In the genomic region with DNA sequence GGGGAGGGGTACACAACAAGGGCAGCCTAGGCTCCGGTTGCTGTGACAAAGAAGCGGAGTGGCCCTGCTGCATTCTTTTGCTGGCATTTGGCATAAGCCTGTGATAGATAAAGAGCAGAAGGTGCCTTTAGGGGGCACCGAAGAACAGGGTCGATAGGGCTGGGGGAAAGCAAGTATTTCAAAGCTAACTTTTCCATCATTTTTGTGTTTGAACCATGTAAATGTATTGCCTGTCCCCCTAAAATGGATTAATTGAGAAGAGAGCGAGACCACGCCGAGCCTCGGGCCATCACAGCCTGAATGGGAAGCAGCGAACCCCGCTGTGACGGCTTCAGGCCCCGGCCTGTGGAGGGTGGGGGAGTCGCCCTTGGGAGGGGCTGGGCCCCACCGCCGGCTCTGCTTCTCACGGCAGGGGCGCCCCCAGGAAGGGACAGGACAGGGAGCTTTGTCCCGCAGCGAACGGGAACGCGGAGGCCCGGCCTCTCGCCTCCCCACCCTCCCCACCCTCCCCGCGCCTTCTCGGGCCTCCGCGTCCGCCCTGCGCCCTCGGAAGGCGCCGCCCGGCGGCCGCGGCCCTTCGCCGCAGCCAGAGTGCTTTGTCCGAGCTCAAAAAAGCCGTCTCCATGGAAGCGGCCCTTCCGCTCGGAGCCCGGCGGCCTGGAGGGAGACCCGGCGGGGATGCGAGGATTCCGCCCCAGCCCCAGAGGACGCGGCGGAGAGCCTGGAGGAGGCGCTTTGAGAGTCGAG, we compare ENCODE assay signal across 8 cellular contexts. TPM values are rescaled to one million over a fixed set of nuclear protein-coding genes. Genes with fewer than 3 reads are reported as not detected.
DNase-seq lines count a peak whose midpoint lies in the region; ATAC-seq, FAIRE-seq and TF ChIP-seq lines count a peak whose summit lies in the region.

No MANE protein-coding gene starts in this region.

- peaks cover 45 to 55% of the 10 kb centered on the region in 2 donors for H3K27me3 Mint-ChIP-seq in CD4-positive, alpha-beta memory T cell
- peaks cover 66% of the 10 kb centered on the region for H3K27me3 Mint-ChIP-seq in activated naive CD8-positive, alpha-beta T cell treated with anti-CD3 and anti-CD28 coated beads, Interleukin-2, amount 50 U/mL, for 24 hours

- CTCF ChIA-PET in CD4-positive, alpha-beta memory T cell (lab: Charles Lee; ENCODE audit: partially characterized antibody): no interaction called here

- H3K9me3 ChIP-seq in CD4-positive, alpha-beta memory T cell (ENCODE audit: control insufficient read depth in 1 of 2, low read length in 2 of 2): no peaks in the 10 kb centered on the region
- no peaks in the 10 kb centered on the region for H3K9me3 ChIP-seq in HUES64 (ENCODE audit: insufficient read depth, low read depth, low read length)

- no peaks in the 10 kb centered on the region for H3K36me3 Mint-ChIP-seq in CD4-positive, alpha-beta memory T cell
- no peaks in the 10 kb centered on the region for H3K36me3 Mint-ChIP-seq in activated naive CD8-positive, alpha-beta T cell treated with anti-CD3 and anti-CD28 coated beads, Interleukin-2, amount 50 U/mL, for 24 hours (ENCODE audit: low read depth)

- no peak overlapping the region for H3K27ac Mint-ChIP-seq in CD4-positive, alpha-beta memory T cell
- no peak overlapping the region for H3K27ac Mint-ChIP-seq in activated naive CD8-positive, alpha-beta T cell treated with anti-CD3 and anti-CD28 coated beads, Interleukin-2, amount 50 U/mL, for 24 hours

- no peaks in the 10 kb centered on the region for H3K36me3 ChIP-seq in CD4-positive, alpha-beta memory T cell (ENCODE audit: insufficient read depth, low read length)
- no peaks in the 10 kb centered on the region for H3K36me3 ChIP-seq in HUES64 (ENCODE audit: insufficient read depth, low read length)

- no peak overlapping the region for H3K4me3 ChIP-seq in CD4-positive, alpha-beta memory T cell (ENCODE audit: low read length in 2 of 2)
- H3K4me3 ChIP-seq in HUES64 (ENCODE audit: low read length): peak overlapping the region; percentile 64

- no peak for FAIRE-seq in GM12891 (lab: Jason Lieb, UNC)

- H3K9ac ChIP-seq in HUES64 (ENCODE audit: low read depth, low read length): peak overlapping the region; percentile 67

- peak; percentile 48 for ATAC-seq in activated naive CD8-positive, alpha-beta T cell treated with anti-CD3 and anti-CD28 coated beads, Interleukin-2, amount 50 U/mL, for 24 hours
- peak; percentile 86 for ATAC-seq in left ventricle myocardium superior

- WGBS in HUES64: under 1% methylated on average over 56 of the region's 56 CpGs

- no peak overlapping the region for H3K27ac ChIP-seq in CD4-positive, alpha-beta memory T cell (ENCODE audit: low read depth, low read length)
- H3K27ac ChIP-seq in HUES64 (ENCODE audit: low read depth, low read length): peak overlapping the region; percentile 21; the same call in 1 of the 2 replicates

- H3K4me3 Mint-ChIP-seq in CD4-positive, alpha-beta memory T cell: peak overlapping the region; percentile 63 to 86 (median 78)
- peak overlapping the region; percentile 59 for H3K4me3 Mint-ChIP-seq in activated naive CD8-positive, alpha-beta T cell treated with anti-CD3 and anti-CD28 coated beads, Interleukin-2, amount 50 U/mL, for 24 hours

- intact Hi-C loops in CD4-positive, alpha-beta memory T cell (cut with micrococcal nuclease): no loop called here
- intact Hi-C loops in left ventricle myocardium superior (cut with micrococcal nuclease) (no loop called here), posterior vena cava (cut with DNase I) (no loop called here)

- no peak for TF ChIP-seq POLR2A in GM12891 (IDR thresholded peaks at IDR 0.05; ENCODE audit: low read depth, low read length)

- H3K4me1 ChIP-seq in CD4-positive, alpha-beta memory T cell (ENCODE audit: insufficient read depth, low read length): no peaks in the 10 kb centered on the region
- H3K4me1 ChIP-seq in HUES64 (ENCODE audit: insufficient read depth, low read length): 0 out of 2 replicates have a peak, but pooled peaks cover 5% of the 10 kb centered on the region

- no peaks in the 10 kb centered on the region for H3K9me3 Mint-ChIP-seq in CD4-positive, alpha-beta memory T cell
- H3K9me3 Mint-ChIP-seq in activated naive CD8-positive, alpha-beta T cell treated with anti-CD3 and anti-CD28 coated beads, Interleukin-2, amount 50 U/mL, for 24 hours: no peaks in the 10 kb centered on the region

- no peak for DNase-seq in CD4-positive, alpha-beta memory T cell
- no peak for DNase-seq in activated naive CD8-positive, alpha-beta T cell treated with anti-CD3 and anti-CD28 coated beads, Interleukin-2, amount 50 U/mL, for 24 hours
- DNase-seq in left ventricle myocardium superior (peak; percentile 73), posterior vena cava (ENCODE audit: low spot score) (peak; percentile 84), GM12891 (ENCODE audit: insufficient read length, low spot score) (no peak), pons (ENCODE audit: low spot score) (no peak)
- DNase-seq in NK-92 treated with Interleukin-12 subunit alpha and Interleukin-12 subunit beta, amount 100 ng/mL, for 24 hours (lab: John Stamatoyannopoulos, UW): no peak

- POLR2A ChIA-PET in CD4-positive, alpha-beta memory T cell (lab: Charles Lee; ENCODE audit: partially characterized antibody): no interaction called here

- peaks cover 13% of the 10 kb centered on the region for H3K27me3 ChIP-seq in CD4-positive, alpha-beta memory T cell (ENCODE audit: insufficient read depth, low read length)
- H3K27me3 ChIP-seq in HUES64 (ENCODE audit: insufficient read depth, low read length): peaks cover 28% of the 10 kb centered on the region

- peaks cover 2 to 13% (median 5%) of the 10 kb centered on the region in 4 donors for H3K4me1 Mint-ChIP-seq in CD4-positive, alpha-beta memory T cell
- H3K4me1 Mint-ChIP-seq in activated naive CD8-positive, alpha-beta T cell treated with anti-CD3 and anti-CD28 coated beads, Interleukin-2, amount 50 U/mL, for 24 hours: peaks cover 3% of the 10 kb centered on the region

TF ChIP-seq in GM12891, 5 proteins besides CTCF, POLR2A, EP300 and RAD21:
- TF ChIP-seq TAF1 (IDR thresholded peaks at IDR 0.05; ENCODE audit: low read depth, low read length) (no peak), POU2F2 (IDR thresholded peaks at IDR 0.05; ENCODE audit: low read depth, low read length) (no peak), POLR2AphosphoS5 (IDR thresholded peaks at IDR 0.05; ENCODE audit: low read depth, low read length) (no peak), SPI1 (IDR thresholded peaks at IDR 0.05; ENCODE audit: low read depth, low read length) (no peak), PAX5 (IDR thresholded peaks at IDR 0.05; ENCODE audit: insufficient read depth, low read length, severe bottlenecking) (no peak)
TF ChIP-seq in GM12891: peak in this region for 0.

RNA-seq across cellular contexts. Expression of a gene that starts 32.4 kb away (rescaled TPM):
- total RNA-seq in CD4-positive, alpha-beta memory T cell: not detected
- polyA plus RNA-seq in CD4-positive, alpha-beta memory T cell: not detected
- 0.70 TPM for polyA plus RNA-seq in HUES64 (2013, experiment 1 of 2)
- polyA plus RNA-seq in HUES64 (2013, experiment 2 of 2): 1.5 TPM
- total RNA-seq in left ventricle myocardium superior (16.6 TPM), posterior vena cava (10 to 100 TPM in 1 of 2 donors, 1 to 10 TPM in 1; 5.6 to 12.4 TPM)
- polyA plus RNA-seq in GM12891 (2012; ENCODE audit: low read depth, missing spikeins): 0.09 TPM

Comparison
In these comparisons a context has a peak if more than half of its experiments do, and no peak if none do; other contexts are left out.
1. DNase-seq: peak in left ventricle myocardium superior (single experiment) and posterior vena cava (single experiment); none in CD4-positive, alpha-beta memory T cell (0 of 5), activated naive CD8-positive, alpha-beta T cell treated with anti-CD3 and anti-CD28 coated beads, Interleukin-2, amount 50 U/mL, for 24 hours (single experiment), NK-92 treated with Interleukin-12 subunit alpha and Interleukin-12 subunit beta, amount 100 ng/mL, for 24 hours (single experiment), GM12891 (single experiment) and pons (single experiment).
2. RNA of a gene that starts 32.4 kb away (total RNA-seq): 16.6 TPM in left ventricle myocardium superior (single experiment) and 5.6 to 12.4 TPM in posterior vena cava; not detected in CD4-positive, alpha-beta memory T cell; every median in the first group is over 4 times any median in the second.